In genomic region chr17:78787444-78787843, GRCh38 we compare ENCODE assay signal across 15 cellular contexts. TPM values are rescaled to one million over a fixed set of nuclear protein-coding genes. Genes with fewer than 3 reads are reported as not detected.
DNase-seq lines count a peak whose midpoint lies in the region; ATAC-seq, FAIRE-seq and TF ChIP-seq lines count a peak whose summit lies in the region.
"Had no signal": no experiment of that assay in that cellular context is flagged by ENCODE, and none has a peak within 500 bp of the region (broad histone marks: within the 10 kb centered on the region; RNA-seq: fewer than 3 reads in every experiment).

No MANE protein-coding gene starts in this region.

- peaks cover 26 to 77% (median 53%) of the 10 kb centered on the region in 6 donors for H3K4me1 ChIP-seq in spleen

- no peak overlapping the region for H3K27ac ChIP-seq in spleen
- H3K27ac ChIP-seq: vagina had no signal

- no peak for ATAC-seq in GM21825 (IDR thresholded peaks at IDR 0.05; ENCODE audit: unreplicated experiment)
- ATAC-seq: Panc1; stimulated activated naive CD8-positive, alpha-beta T cell treated with anti-CD3 and anti-CD28 coated beads, Interleukin-15, amount 100 ng/mL, for 72 hours had no signal

- H3K4me3 ChIP-seq in bronchial epithelial cell (ENCODE audit: low read depth, low read length) (no peak overlapping the region), spleen (no peak overlapping the region)
- H3K4me3 ChIP-seq: vagina had no signal

- CTCF ChIA-PET in activated naive CD4-positive, alpha-beta T cell treated with anti-CD3 and anti-CD28 coated beads, Interleukin-2, amount 10 ng/mL, durations not matched to agents 7 days and 5 days (lab: Charles Lee) = no interaction called here

- no peaks in the 10 kb centered on the region for H3K9me3 ChIP-seq in spleen
- H3K9me3 ChIP-seq: vagina had no signal

- peak overlapping the region; percentile 69 for H3K27ac Mint-ChIP-seq in activated naive CD4-positive, alpha-beta T cell treated with anti-CD3 and anti-CD28 coated beads, Interleukin-2, amount 10 ng/mL, durations not matched to agents 7 days and 5 days

- DNase-seq in activated naive CD4-positive, alpha-beta T cell treated with anti-CD3 and anti-CD28 coated beads, Interleukin-2, amount 10 ng/mL, durations not matched to agents 7 days and 5 days = no peak
- DNase-seq in activated naive CD4-positive, alpha-beta T cell treated with anti-CD3 and anti-CD28 coated beads, Interleukin-2, amount 50 U/mL, for 16 hours = no peak
- peak; percentile 14 for DNase-seq in NCI-H526 treated with DMSO at 0.1 percent for 48 hours (lab: John Stamatoyannopoulos, UW)
- DNase-seq in bronchial epithelial cell (ENCODE audit: low read depth) = peak; percentile 54
- peak; percentile 16 for DNase-seq in spleen
- no peak for DNase-seq in occipital lobe (lab: John Stamatoyannopoulos, UW)
- DNase-seq in GM13977 (ENCODE audit: low spot score) = no peak
- DNase-seq: central memory CD4-positive, alpha-beta T cell; DMS153; foreskin melanocyte; NCI-H187 treated with DMSO at 0.1 percent for 48 hours; stimulated activated naive CD8-positive, alpha-beta T cell treated with anti-CD3 and anti-CD28 coated beads, Interleukin-15, amount 100 ng/mL, for 72 hours had no signal

- H3K27me3 ChIP-seq in bronchial epithelial cell (ENCODE audit: control insufficient read depth, insufficient read depth, low read length) = no peaks in the 10 kb centered on the region
- H3K27me3 ChIP-seq in spleen (replicated peaks in 1 of 7) = no peaks in the 10 kb centered on the region
- H3K27me3 ChIP-seq: vagina had no signal

- peaks cover 23% of the 10 kb centered on the region for H3K36me3 Mint-ChIP-seq in activated naive CD4-positive, alpha-beta T cell treated with anti-CD3 and anti-CD28 coated beads, Interleukin-2, amount 10 ng/mL, durations not matched to agents 7 days and 5 days

- 88 to 95% (median 92%) methylated on average over 7 of the region's 7 CpGs for WGBS in spleen, 5 donors

- intact Hi-C loops in spleen (cut with DNase I; ENCODE audit: low total_unique reads) = no loop called here

- H3K27me3 Mint-ChIP-seq in activated naive CD4-positive, alpha-beta T cell treated with anti-CD3 and anti-CD28 coated beads, Interleukin-2, amount 10 ng/mL, durations not matched to agents 7 days and 5 days = no peaks in the 10 kb centered on the region
- H3K27me3 Mint-ChIP-seq: stimulated activated naive CD8-positive, alpha-beta T cell treated with anti-CD3 and anti-CD28 coated beads, Interleukin-15, amount 100 ng/mL, for 72 hours had no signal

- no peaks in the 10 kb centered on the region for H3K9me3 Mint-ChIP-seq in activated naive CD4-positive, alpha-beta T cell treated with anti-CD3 and anti-CD28 coated beads, Interleukin-2, amount 10 ng/mL, durations not matched to agents 7 days and 5 days
- H3K9me3 Mint-ChIP-seq: stimulated activated naive CD8-positive, alpha-beta T cell treated with anti-CD3 and anti-CD28 coated beads, Interleukin-15, amount 100 ng/mL, for 72 hours had no signal

- TF ChIP-seq CTCF in bronchial epithelial cell (IDR thresholded peaks at IDR 0.05; ENCODE audit: insufficient read depth, low read length, severe bottlenecking) (no peak), spleen (IDR thresholded peaks at IDR 0.05 in 8 of 11, conservative IDR thresholded peaks at IDR 0.05 in 3 of 11) (no peak), GM13977 (IDR thresholded peaks at IDR 0.05; ENCODE audit: extremely low read depth, insufficient read depth, missing control alignments) (no peak)

- no peak for FAIRE-seq in bronchial epithelial cell (lab: Jason Lieb, UNC)

- H3K4me1 Mint-ChIP-seq in activated naive CD4-positive, alpha-beta T cell treated with anti-CD3 and anti-CD28 coated beads, Interleukin-2, amount 10 ng/mL, durations not matched to agents 7 days and 5 days = peaks cover 80% of the 10 kb centered on the region

- in situ Hi-C loops in GM13977 (cut with MboI; ENCODE audit: low pct_unique_long_range_greater_than_20kb, low sequenced_read_pairs, unreplicated experiment) = no loop called here

- TF ChIP-seq POLR2A in spleen (IDR thresholded peaks at IDR 0.05) = no peak

- no peak overlapping the region for H3K4me3 Mint-ChIP-seq in activated naive CD4-positive, alpha-beta T cell treated with anti-CD3 and anti-CD28 coated beads, Interleukin-2, amount 10 ng/mL, durations not matched to agents 7 days and 5 days
- H3K4me3 Mint-ChIP-seq: stimulated activated naive CD8-positive, alpha-beta T cell treated with anti-CD3 and anti-CD28 coated beads, Interleukin-15, amount 100 ng/mL, for 72 hours had no signal

- no peaks in the 10 kb centered on the region for H3K36me3 ChIP-seq in bronchial epithelial cell (ENCODE audit: control insufficient read depth, insufficient read depth, low read length)
- H3K36me3 ChIP-seq in spleen = peaks cover 0 to 12% (median 3%) of the 10 kb centered on the region in 6 donors
- H3K36me3 ChIP-seq: vagina had no signal

RNA-seq across cellular contexts. Expression of gene CYTH1, which starts 5.4 kb away (rescaled TPM):
- total RNA-seq in bronchial epithelial cell (35.5 and 44.8 TPM in 2 replicates), spleen (100 to 1,000 TPM; 119 to 169 (median 138) TPM), occipital lobe (82.2 TPM)
- polyA plus RNA-seq in spleen = 100 to 1,000 TPM in 1 of 3 donors, 10 to 100 TPM in 2; 66.9 to 102 (median 79.4) TPM

RNA-seq across cellular contexts. Expression of gene USP36, which starts 53.2 kb away (rescaled TPM):
- 18.8 and 21.6 TPM in 2 replicates for total RNA-seq in bronchial epithelial cell
- 10 to 100 TPM; 38.0 to 95.0 (median 60.1) TPM for total RNA-seq in spleen
- polyA plus RNA-seq in spleen = 10 to 100 TPM; 13.4 to 26.1 (median 25.0) TPM
- total RNA-seq in occipital lobe = 21.4 TPM

Comparison
In these comparisons a context has a peak if more than half of its experiments do, and no peak if none do; other contexts are left out.
1. DNase-seq: peak in NCI-H526 treated with DMSO at 0.1 percent for 48 hours (single experiment), bronchial epithelial cell (single experiment) and spleen (single experiment); none in activated naive CD4-positive, alpha-beta T cell treated with anti-CD3 and anti-CD28 coated beads, Interleukin-2, amount 10 ng/mL, durations not matched to agents 7 days and 5 days (single experiment), activated naive CD4-positive, alpha-beta T cell treated with anti-CD3 and anti-CD28 coated beads, Interleukin-2, amount 50 U/mL, for 16 hours (single experiment), occipital lobe (single experiment) and GM13977 (single experiment).